ENCODE assay signal across 8 cellular contexts in genomic region chr10:93080350-93081046, GRCh38. TPM values are rescaled to one million over a fixed set of nuclear protein-coding genes. Genes with fewer than 3 reads are reported as not detected.
DNase-seq lines count a peak whose midpoint lies in the region; ATAC-seq and TF ChIP-seq lines count a peak whose summit lies in the region.

No MANE protein-coding gene starts in this region.

- H3K9me3 ChIP-seq in left lung, result no peaks in the 10 kb centered on the region

- H3K27ac ChIP-seq in VCaP (no peak overlapping the region), left lung (no peak overlapping the region)

- peaks cover 5 to 55% of the 10 kb centered on the region in 2 donors for H3K27me3 ChIP-seq in left lung

- H3K27me3 Mint-ChIP-seq in central memory CD8-positive, alpha-beta T cell, result peaks cover 49% of the 10 kb centered on the region

- intact Hi-C loops in left lung (cut with DNase I), result no loop called here

- peaks cover 6% of the 10 kb centered on the region for H3K4me1 Mint-ChIP-seq in central memory CD8-positive, alpha-beta T cell

- H3K27ac Mint-ChIP-seq in central memory CD8-positive, alpha-beta T cell (ENCODE audit: low read depth), result peak overlapping the region; percentile 11

- no peak for ATAC-seq in central memory CD8-positive, alpha-beta T cell (replicated peaks; ENCODE audit: extremely low read depth, poor library complexity, severe bottlenecking)
- peak; percentile 94 for ATAC-seq in left lung
- no peak for ATAC-seq in HG02870 (IDR thresholded peaks at IDR 0.05; ENCODE audit: unreplicated experiment)

- H3K4me1 ChIP-seq in left lung, result peaks cover 0 to 7% of the 10 kb centered on the region in 2 donors

- DNase-seq in NCI-H2171 treated with DMSO at 0.1 percent for 48 hours (lab: John Stamatoyannopoulos, UW) (peak; percentile 18), NCI-H2171 (lab: John Stamatoyannopoulos, UW) (no peak), left lung (no peak)
- peak; percentile 19 for DNase-seq in Jurkat, Clone E6-1 (ENCODE audit: low read depth, low spot score)
- peak in 1 of 2 donors; percentile 13 for DNase-seq in central memory CD8-positive, alpha-beta T cell (ENCODE audit: low spot score in 2 of 2)
- peak; percentile 6 for DNase-seq in stimulated activated CD8-positive, alpha-beta memory T cell treated with anti-CD3 and anti-CD28 coated beads, Interleukin-15, amount 100 ng/mL, for 1 hour (ENCODE audit: low read depth)

- no peak overlapping the region for H3K4me3 Mint-ChIP-seq in central memory CD8-positive, alpha-beta T cell

- no peaks in the 10 kb centered on the region for H3K9me3 Mint-ChIP-seq in central memory CD8-positive, alpha-beta T cell

- H3K4me3 ChIP-seq in Jurkat, Clone E6-1 (ENCODE audit: low read length), result no peak overlapping the region
- no peak overlapping the region for H3K4me3 ChIP-seq in left lung

- no peaks in the 10 kb centered on the region for H3K36me3 Mint-ChIP-seq in central memory CD8-positive, alpha-beta T cell (ENCODE audit: insufficient read depth)

- TF ChIP-seq CTCF in VCaP (conservative IDR thresholded peaks at IDR 0.05) (peak; percentile 88), left lung (IDR thresholded peaks at IDR 0.05) (peak; percentile 74 to 76)

- H3K36me3 ChIP-seq in left lung, result no peaks in the 10 kb centered on the region

RNA-seq across cellular contexts. Expression of gene CYP26A1, which starts 6.8 kb away (rescaled TPM):
- 16.4 TPM for polyA plus RNA-seq in Jurkat, Clone E6-1 (2012; ENCODE audit: insufficient read depth, insufficient read length)
- under 1 TPM in 1 of 2 donors, not detected in 1; 0.21 TPM for total RNA-seq in left lung

RNA-seq across cellular contexts. Expression of gene CYP26C1, which starts 19.9 kb away (rescaled TPM):
- polyA plus RNA-seq in Jurkat, Clone E6-1 (2012; ENCODE audit: insufficient read depth, insufficient read length), result not detected
- under 1 TPM; 0.09 to 0.42 TPM for total RNA-seq in left lung

Comparison
In these comparisons a context has a peak if more than half of its experiments do, and no peak if none do; other contexts are left out.
1. DNase-seq: peak in NCI-H2171 treated with DMSO at 0.1 percent for 48 hours (single experiment), Jurkat, Clone E6-1 (single experiment) and stimulated activated CD8-positive, alpha-beta memory T cell treated with anti-CD3 and anti-CD28 coated beads, Interleukin-15, amount 100 ng/mL, for 1 hour (single experiment); none in NCI-H2171 (single experiment) and left lung (0 of 2).